13 cellular contexts compared by ENCODE assay signal in the genomic region with DNA sequence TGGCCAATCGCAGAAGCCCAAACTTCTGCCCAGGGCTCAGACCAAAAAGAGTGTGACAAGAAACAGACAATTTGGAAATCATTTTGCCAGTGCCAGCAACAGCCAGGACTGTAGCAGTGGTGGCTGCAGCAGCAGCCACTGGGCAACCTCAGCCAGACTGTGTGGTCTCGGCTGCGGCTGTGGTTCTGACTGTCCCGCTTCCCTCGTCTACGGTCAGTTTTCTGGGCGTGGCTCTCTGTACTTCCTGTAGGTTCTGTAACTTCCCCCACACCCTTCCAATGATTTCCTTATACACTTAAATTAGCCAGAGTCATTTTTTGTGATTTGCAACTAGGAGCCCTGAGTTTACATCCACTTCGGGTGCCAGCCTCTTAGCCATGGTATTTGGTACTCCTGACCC. TPM values are rescaled to one million over a fixed set of nuclear protein-coding genes. Genes with fewer than 3 reads are reported as not detected.
A peak's percentile ranks its signal among the peaks of the same experiment; 100 is the strongest.
DNase-seq lines count a peak whose midpoint lies in the region; ATAC-seq and TF ChIP-seq lines count a peak whose summit lies in the region.
"Had no signal": no experiment of that assay in that cellular context is flagged by ENCODE, and none has a peak within 500 bp of the region (broad histone marks: within the 10 kb centered on the region; RNA-seq: fewer than 3 reads in every experiment).

No MANE protein-coding gene starts in this region.

- TF ChIP-seq POLR2A in lower leg skin (IDR thresholded peaks at IDR 0.05) (no peak), upper lobe of left lung (IDR thresholded peaks at IDR 0.05) (no peak)

- H3K4me3 ChIP-seq in lower leg skin (ENCODE audit: low read depth, poor library complexity, severe bottlenecking) (no peak overlapping the region), upper lobe of left lung (peak overlapping the region in 2 of 4 donors; percentile 5 to 14)
- H3K4me3 ChIP-seq: esophagus muscularis mucosa, psoas muscle had no signal

- H3K27ac Mint-ChIP-seq in activated CD8-positive, alpha-beta T cell treated with anti-CD3 and anti-CD28 coated beads, Interleukin-2, amount 10 ng/mL, durations not matched to agents 7 days and 5 days = no peak overlapping the region
- H3K27ac Mint-ChIP-seq in activated CD8-positive, alpha-beta T cell treated with anti-CD3 and anti-CD28 coated beads for 36 hours = no peak overlapping the region
- H3K27ac Mint-ChIP-seq in activated naive CD8-positive, alpha-beta T cell treated with anti-CD3 and anti-CD28 coated beads, Interleukin-2, amount 50 U/mL, for 24 hours = no peak overlapping the region
- H3K27ac Mint-ChIP-seq: type B pancreatic cell had no signal

- H3K36me3 Mint-ChIP-seq in activated CD8-positive, alpha-beta T cell treated with anti-CD3 and anti-CD28 coated beads, Interleukin-2, amount 10 ng/mL, durations not matched to agents 7 days and 5 days (ENCODE audit: low read depth) = no peaks in the 10 kb centered on the region
- H3K36me3 Mint-ChIP-seq in activated CD8-positive, alpha-beta T cell treated with anti-CD3 and anti-CD28 coated beads for 36 hours (ENCODE audit: low read depth) = no peaks in the 10 kb centered on the region
- H3K36me3 Mint-ChIP-seq in activated naive CD8-positive, alpha-beta T cell treated with anti-CD3 and anti-CD28 coated beads, Interleukin-2, amount 50 U/mL, for 24 hours (ENCODE audit: low read depth) = no peaks in the 10 kb centered on the region
- H3K36me3 Mint-ChIP-seq: type B pancreatic cell had no signal

- H3K27ac ChIP-seq in upper lobe of left lung = peak overlapping the region in 3 of 4 donors; percentile 20 to 55 (median 40)
- H3K27ac ChIP-seq: esophagus muscularis mucosa, psoas muscle had no signal

- peak; percentile 34 for ATAC-seq in activated CD8-positive, alpha-beta T cell treated with anti-CD3 and anti-CD28 coated beads, Interleukin-2, amount 10 ng/mL, durations not matched to agents 7 days and 5 days
- ATAC-seq in activated CD8-positive, alpha-beta T cell treated with anti-CD3 and anti-CD28 coated beads for 36 hours = no peak
- peak; percentile 15 for ATAC-seq in activated naive CD8-positive, alpha-beta T cell treated with anti-CD3 and anti-CD28 coated beads, Interleukin-2, amount 50 U/mL, for 24 hours
- ATAC-seq in upper lobe of left lung (ENCODE audit: low FRiP score in 2 of 2) (peak; percentile 63 to 71), HG03460 (IDR thresholded peaks at IDR 0.05; ENCODE audit: unreplicated experiment) (no peak)
- ATAC-seq: psoas muscle had no signal

- H3K9me3 Mint-ChIP-seq in activated CD8-positive, alpha-beta T cell treated with anti-CD3 and anti-CD28 coated beads, Interleukin-2, amount 10 ng/mL, durations not matched to agents 7 days and 5 days (ENCODE audit: insufficient read depth) = no peaks in the 10 kb centered on the region
- H3K9me3 Mint-ChIP-seq in activated CD8-positive, alpha-beta T cell treated with anti-CD3 and anti-CD28 coated beads for 36 hours = no peaks in the 10 kb centered on the region
- no peaks in the 10 kb centered on the region for H3K9me3 Mint-ChIP-seq in activated naive CD8-positive, alpha-beta T cell treated with anti-CD3 and anti-CD28 coated beads, Interleukin-2, amount 50 U/mL, for 24 hours
- H3K9me3 Mint-ChIP-seq: type B pancreatic cell had no signal

- H3K4me1 ChIP-seq in upper lobe of left lung = peaks cover 23 to 49% (median 46%) of the 10 kb centered on the region in 4 donors

- no peaks in the 10 kb centered on the region for H3K27me3 ChIP-seq in upper lobe of left lung
- H3K27me3 ChIP-seq: esophagus muscularis mucosa had no signal

- no peak for TF ChIP-seq EP300 in upper lobe of left lung (IDR thresholded peaks at IDR 0.05)

- DNase-seq in activated CD8-positive, alpha-beta T cell treated with anti-CD3 and anti-CD28 coated beads, Interleukin-2, amount 10 ng/mL, durations not matched to agents 7 days and 5 days = no peak
- no peak for DNase-seq in activated CD8-positive, alpha-beta T cell treated with anti-CD3 and anti-CD28 coated beads for 36 hours
- DNase-seq in activated naive CD8-positive, alpha-beta T cell treated with anti-CD3 and anti-CD28 coated beads, Interleukin-2, amount 50 U/mL, for 24 hours = no peak
- peak; percentile 59 to 87 for DNase-seq in lower leg skin (ENCODE audit: low spot score in 2 of 2)
- DNase-seq in upper lobe of left lung = peak in 1 of 2 donors; percentile 74
- no peak for DNase-seq in mesenteric fat pad (ENCODE audit: low spot score)
- DNase-seq in stimulated activated CD4-positive, alpha-beta T cell treated with anti-CD3 and anti-CD28 coated beads, Interleukin-4, amount 100 ng/mL, for 1 hour = no peak
- DNase-seq: activated T-cell treated with anti-CD3 and anti-CD28 coated beads for 4 hours, T-helper 2 cell had no signal

- intact Hi-C loops in activated CD8-positive, alpha-beta T cell treated with anti-CD3 and anti-CD28 coated beads for 36 hours (cut with micrococcal nuclease) = no loop called here
- intact Hi-C loops in lower leg skin (cut with DNase I; ENCODE audit: low total_unique reads) = no loop called here

- no peak for TF ChIP-seq CTCF in activated CD8-positive, alpha-beta T cell treated with anti-CD3 and anti-CD28 coated beads for 36 hours (IDR thresholded peaks at IDR 0.05)
- TF ChIP-seq CTCF in lower leg skin (IDR thresholded peaks at IDR 0.05) (no peak), upper lobe of left lung (IDR thresholded peaks at IDR 0.05) (no peak)

- CTCF ChIA-PET in activated CD8-positive, alpha-beta T cell treated with anti-CD3 and anti-CD28 coated beads, Interleukin-2, amount 10 ng/mL, durations not matched to agents 7 days and 5 days (lab: Charles Lee) = no interaction called here
- CTCF ChIA-PET in activated CD8-positive, alpha-beta T cell treated with anti-CD3 and anti-CD28 coated beads for 36 hours (lab: Charles Lee) = no interaction called here

- no peaks in the 10 kb centered on the region for H3K9me3 ChIP-seq in upper lobe of left lung
- H3K9me3 ChIP-seq: esophagus muscularis mucosa, psoas muscle had no signal

- POLR2A ChIA-PET in activated CD8-positive, alpha-beta T cell treated with anti-CD3 and anti-CD28 coated beads, Interleukin-2, amount 10 ng/mL, durations not matched to agents 7 days and 5 days (lab: Charles Lee) = no interaction called here
- POLR2A ChIA-PET in activated CD8-positive, alpha-beta T cell treated with anti-CD3 and anti-CD28 coated beads for 36 hours (lab: Charles Lee) = no interaction called here

- H3K4me3 Mint-ChIP-seq in activated CD8-positive, alpha-beta T cell treated with anti-CD3 and anti-CD28 coated beads, Interleukin-2, amount 10 ng/mL, durations not matched to agents 7 days and 5 days = no peak overlapping the region
- H3K4me3 Mint-ChIP-seq in activated CD8-positive, alpha-beta T cell treated with anti-CD3 and anti-CD28 coated beads for 36 hours = no peak overlapping the region
- no peak overlapping the region for H3K4me3 Mint-ChIP-seq in activated naive CD8-positive, alpha-beta T cell treated with anti-CD3 and anti-CD28 coated beads, Interleukin-2, amount 50 U/mL, for 24 hours
- H3K4me3 Mint-ChIP-seq: type B pancreatic cell had no signal

- no peaks in the 10 kb centered on the region for H3K36me3 ChIP-seq in upper lobe of left lung
- H3K36me3 ChIP-seq: esophagus muscularis mucosa had no signal

- peaks cover 22% of the 10 kb centered on the region for H3K27me3 Mint-ChIP-seq in activated CD8-positive, alpha-beta T cell treated with anti-CD3 and anti-CD28 coated beads, Interleukin-2, amount 10 ng/mL, durations not matched to agents 7 days and 5 days (ENCODE audit: low read depth)
- peaks cover 1% of the 10 kb centered on the region for H3K27me3 Mint-ChIP-seq in activated CD8-positive, alpha-beta T cell treated with anti-CD3 and anti-CD28 coated beads for 36 hours
- H3K27me3 Mint-ChIP-seq in activated naive CD8-positive, alpha-beta T cell treated with anti-CD3 and anti-CD28 coated beads, Interleukin-2, amount 50 U/mL, for 24 hours = peaks cover 14% of the 10 kb centered on the region
- H3K27me3 Mint-ChIP-seq: type B pancreatic cell had no signal

- H3K4me1 Mint-ChIP-seq in activated CD8-positive, alpha-beta T cell treated with anti-CD3 and anti-CD28 coated beads, Interleukin-2, amount 10 ng/mL, durations not matched to agents 7 days and 5 days (ENCODE audit: low read depth) = peaks cover 37% of the 10 kb centered on the region
- peaks cover 27% of the 10 kb centered on the region for H3K4me1 Mint-ChIP-seq in activated CD8-positive, alpha-beta T cell treated with anti-CD3 and anti-CD28 coated beads for 36 hours (ENCODE audit: low read depth)
- H3K4me1 Mint-ChIP-seq in activated naive CD8-positive, alpha-beta T cell treated with anti-CD3 and anti-CD28 coated beads, Interleukin-2, amount 50 U/mL, for 24 hours = peaks cover 36% of the 10 kb centered on the region

- 72 to 79% methylated on average over 8 of the region's 8 CpGs for WGBS in lower leg skin, 2 donors
- WGBS in upper lobe of left lung, 2 donors = 61 to 74% methylated on average over 5 to 8 of the region's 8 CpGs

RNA-seq across cellular contexts. Expression of a gene that starts 39.9 kb away (rescaled TPM):
- total RNA-seq in activated CD8-positive, alpha-beta T cell treated with anti-CD3 and anti-CD28 coated beads, Interleukin-2, amount 10 ng/mL, durations not matched to agents 7 days and 5 days = 1 to 10 TPM; 1.9 to 2.3 TPM
- total RNA-seq in activated CD8-positive, alpha-beta T cell treated with anti-CD3 and anti-CD28 coated beads for 36 hours = 1 to 10 TPM in 1 of 2 experiments, under 1 TPM in 1; 0.92 to 2.3 TPM
- total RNA-seq in lower leg skin (100 to 1,000 TPM in 1 of 4 donors, 10 to 100 TPM in 3; 40.3 to 108 (median 44.7) TPM), upper lobe of left lung (10 to 100 TPM; 24.2 to 76.5 (median 32.9) TPM), mesenteric fat pad (36.1 TPM)

Comparison
In these comparisons a context has a peak if more than half of its experiments do, and no peak if none do; other contexts are left out.
1. ATAC-seq: peak in activated CD8-positive, alpha-beta T cell treated with anti-CD3 and anti-CD28 coated beads, Interleukin-2, amount 10 ng/mL, durations not matched to agents 7 days and 5 days (single experiment), activated naive CD8-positive, alpha-beta T cell treated with anti-CD3 and anti-CD28 coated beads, Interleukin-2, amount 50 U/mL, for 24 hours (single experiment) and upper lobe of left lung (2 of 2); none in activated CD8-positive, alpha-beta T cell treated with anti-CD3 and anti-CD28 coated beads for 36 hours (single experiment) and HG03460 (single experiment).
2. DNase-seq: peak in lower leg skin (2 of 2); none in activated CD8-positive, alpha-beta T cell treated with anti-CD3 and anti-CD28 coated beads, Interleukin-2, amount 10 ng/mL, durations not matched to agents 7 days and 5 days (single experiment), activated CD8-positive, alpha-beta T cell treated with anti-CD3 and anti-CD28 coated beads for 36 hours (single experiment), activated naive CD8-positive, alpha-beta T cell treated with anti-CD3 and anti-CD28 coated beads, Interleukin-2, amount 50 U/mL, for 24 hours (single experiment), mesenteric fat pad (single experiment) and stimulated activated CD4-positive, alpha-beta T cell treated with anti-CD3 and anti-CD28 coated beads, Interleukin-4, amount 100 ng/mL, for 1 hour (single experiment).
3. RNA of a gene that starts 39.9 kb away (total RNA-seq): 40.3 to 108 TPM in lower leg skin, 36.1 TPM in mesenteric fat pad (single experiment) and 24.2 to 76.5 TPM in upper lobe of left lung; 0.92 to 2.3 TPM in activated CD8-positive, alpha-beta T cell treated with anti-CD3 and anti-CD28 coated beads for 36 hours and 1.9 to 2.3 TPM in activated CD8-positive, alpha-beta T cell treated with anti-CD3 and anti-CD28 coated beads, Interleukin-2, amount 10 ng/mL, durations not matched to agents 7 days and 5 days; every median in the first group is over 4 times any median in the second.